In the genomic region with DNA sequence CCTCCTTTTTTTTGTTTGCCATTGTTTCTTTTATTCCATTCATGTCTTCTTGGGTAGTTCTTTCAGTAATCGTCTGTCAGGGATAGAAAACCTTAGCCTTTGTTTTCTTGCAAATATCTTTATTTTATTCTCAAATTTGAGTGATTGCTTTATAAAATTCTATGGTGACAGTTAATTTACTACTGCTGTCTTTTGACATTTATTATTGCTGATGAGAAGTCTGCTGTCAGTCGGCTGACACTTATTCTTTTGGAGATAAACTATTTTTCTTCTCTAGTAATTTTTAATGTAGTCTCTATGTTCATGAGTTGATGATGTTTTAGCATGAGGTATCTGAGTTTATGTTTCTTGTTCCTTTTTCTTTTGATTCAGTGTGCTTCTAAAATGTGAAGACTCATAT, we compare ENCODE assay signal across 34 cellular contexts.
"Had no signal": no experiment of that assay in that cellular context is flagged by ENCODE, and none has a peak within 500 bp of the region (broad histone marks: within the 10 kb centered on the region; RNA-seq: fewer than 3 reads in every experiment).

No MANE protein-coding gene starts in this region.

- H3K36me3 ChIP-seq: MG63 had no signal

- H3K4me3 ChIP-seq: MG63 had no signal

- DNase-seq: Karpas-422, Kasumi-1, KG1, MG63, MM.1S, MV-4-11, NCI-H1048, NCI-H1092, NCI-H1092 treated with DMSO at 0.1 percent for 48 hours, NCI-H1105, NCI-H1105 treated with DMSO at 0.1 percent for 48 hours, NCI-H1417, NCI-H1417 treated with DMSO at 0.1 percent for 48 hours, NCI-H1436, NCI-H1436 treated with DMSO at 0.1 percent for 48 hours, NCI-H146, NCI-H1694, NCI-H1694 treated with DMSO at 0.1 percent for 48 hours, NCI-H187, NCI-H187 treated with DMSO at 0.1 percent for 48 hours, NCI-H1930, NCI-H2029, NCI-H2029 treated with DMSO at 0.1 percent for 48 hours, NCI-H2081, NCI-H2081 treated with DMSO at 0.1 percent for 48 hours, NCI-H2107, NCI-H2171, NCI-H2171 treated with DMSO at 0.1 percent for 48 hours, NCI-H2227 treated with DMSO at 0.1 percent for 48 hours, NCI-H226, NCI-H345, NCI-H446, NCI-H446 treated with DMSO at 0.1 percent for 48 hours had no signal

- H3K27ac ChIP-seq: KMS-11 had no signal

- H3K4me2 ChIP-seq: KMS-11 had no signal

- H3K9ac ChIP-seq: KMS-11 had no signal

- H3K9me3 ChIP-seq: MG63 had no signal
